8 cellular contexts compared by ENCODE assay signal in the genomic region with DNA sequence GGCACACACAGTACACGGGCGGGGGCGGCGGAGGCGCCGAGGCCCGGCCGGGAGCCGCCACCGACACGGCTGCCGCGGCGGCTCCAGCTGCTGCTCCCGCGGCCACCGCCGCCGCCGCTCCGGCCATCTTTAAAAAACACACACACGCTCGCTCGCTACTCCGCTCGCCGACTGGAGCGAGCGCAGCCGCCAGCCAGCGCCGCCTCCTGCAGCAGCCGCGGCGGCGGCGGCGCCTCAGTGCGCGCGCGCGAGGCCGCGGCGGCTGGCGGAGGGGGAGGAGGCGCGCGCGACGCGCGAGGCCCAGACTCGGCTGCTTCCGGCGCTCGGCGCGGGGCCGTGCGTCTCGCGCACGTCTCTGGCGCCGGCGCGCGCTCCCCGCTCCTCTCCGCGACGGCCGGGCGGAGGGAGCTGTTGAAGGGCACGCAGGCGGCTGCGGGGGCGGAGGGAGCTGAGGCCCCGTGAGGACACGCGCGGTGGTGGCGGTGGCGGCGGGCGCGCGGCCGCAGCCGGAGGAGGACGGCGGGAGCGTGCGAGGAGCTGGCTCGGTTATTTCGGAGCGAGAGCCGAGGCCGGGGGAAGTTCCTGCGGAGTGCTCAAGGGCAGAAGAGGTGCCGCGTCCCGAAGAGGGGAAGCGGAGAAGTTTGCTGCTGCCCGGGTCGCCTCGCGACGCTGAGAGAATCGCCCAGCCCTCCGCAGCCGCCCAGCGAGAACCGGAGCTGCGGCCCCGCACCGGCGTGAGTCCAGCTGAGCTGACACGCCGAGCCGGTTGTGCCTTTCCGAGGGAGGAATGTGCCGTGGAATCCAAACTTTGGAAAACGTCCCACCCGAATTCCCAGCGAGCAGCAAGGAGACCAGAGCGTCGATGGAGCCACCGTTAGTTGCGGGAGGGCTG.
DNase-seq lines count a peak whose midpoint lies in the region; ATAC-seq and TF ChIP-seq lines count a peak whose summit lies in the region.

A gene with protein sequence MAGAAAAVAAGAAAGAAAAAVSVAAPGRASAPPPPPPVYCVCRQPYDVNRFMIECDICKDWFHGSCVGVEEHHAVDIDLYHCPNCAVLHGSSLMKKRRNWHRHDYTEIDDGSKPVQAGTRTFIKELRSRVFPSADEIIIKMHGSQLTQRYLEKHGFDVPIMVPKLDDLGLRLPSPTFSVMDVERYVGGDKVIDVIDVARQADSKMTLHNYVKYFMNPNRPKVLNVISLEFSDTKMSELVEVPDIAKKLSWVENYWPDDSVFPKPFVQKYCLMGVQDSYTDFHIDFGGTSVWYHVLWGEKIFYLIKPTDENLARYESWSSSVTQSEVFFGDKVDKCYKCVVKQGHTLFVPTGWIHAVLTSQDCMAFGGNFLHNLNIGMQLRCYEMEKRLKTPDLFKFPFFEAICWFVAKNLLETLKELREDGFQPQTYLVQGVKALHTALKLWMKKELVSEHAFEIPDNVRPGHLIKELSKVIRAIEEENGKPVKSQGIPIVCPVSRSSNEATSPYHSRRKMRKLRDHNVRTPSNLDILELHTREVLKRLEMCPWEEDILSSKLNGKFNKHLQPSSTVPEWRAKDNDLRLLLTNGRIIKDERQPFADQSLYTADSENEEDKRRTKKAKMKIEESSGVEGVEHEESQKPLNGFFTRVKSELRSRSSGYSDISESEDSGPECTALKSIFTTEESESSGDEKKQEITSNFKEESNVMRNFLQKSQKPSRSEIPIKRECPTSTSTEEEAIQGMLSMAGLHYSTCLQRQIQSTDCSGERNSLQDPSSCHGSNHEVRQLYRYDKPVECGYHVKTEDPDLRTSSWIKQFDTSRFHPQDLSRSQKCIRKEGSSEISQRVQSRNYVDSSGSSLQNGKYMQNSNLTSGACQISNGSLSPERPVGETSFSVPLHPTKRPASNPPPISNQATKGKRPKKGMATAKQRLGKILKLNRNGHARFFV (minus strand): TSS at position 173 of the 892 bp plus-strand sequence. CDS start 46 bp downstream, at position 127.

- no peaks in the 10 kb centered on the region for H3K36me3 ChIP-seq in WERI-Rb-1

- in situ Hi-C loops in T47D (cut with HindIII; ENCODE audit: low pct_unique_long_range_greater_than_20kb, low sequenced_read_pairs), result no loop called here

- H3K4me3 ChIP-seq in WERI-Rb-1 (ENCODE audit: low read depth, low read length) (peak within 1 kb of the TSS; percentile 80), skin epidermis (peak within 1 kb of the TSS; percentile 55 to 99 (median 85))

- DNase-seq in 8988T (peak; percentile 72), NCI-H2196 (lab: John Stamatoyannopoulos, UW; ENCODE audit: unreplicated experiment) (peak; percentile 94), WERI-Rb-1 (peak; percentile 86), T47D (ENCODE audit: low read depth in 1 of 2, low spot score in 1 of 2) (peak; percentile 68 to 92), iPS-NIHi7 (ENCODE audit: extremely low spot score) (peak; percentile 88)

- H3K27ac ChIP-seq in WERI-Rb-1 (peak within 1 kb of the TSS; percentile 44), skin epidermis (peak within 1 kb of the TSS; percentile 91 to 100 (median 99))

- H3K9me3 ChIP-seq in WERI-Rb-1 (ENCODE audit: severe bottlenecking), result peaks cover 3% of the 10 kb centered on the region

- no peak for TF ChIP-seq CTCF in WERI-Rb-1 (IDR thresholded peaks at IDR 0.05; ENCODE audit: low read depth, low read length)

- H3K27me3 ChIP-seq in WERI-Rb-1 (ENCODE audit: insufficient read depth, low read depth, severe bottlenecking), result no peaks in the 10 kb centered on the region

- ATAC-seq in GM18858 (IDR thresholded peaks at IDR 0.05; ENCODE audit: unreplicated experiment) (peak; percentile 65), HG03095 (IDR thresholded peaks at IDR 0.05; ENCODE audit: unreplicated experiment) (peak; percentile 77)

Comparison
In these comparisons a context has a peak if more than half of its experiments do, and no peak if none do; other contexts are left out.
1. Peak in every context shown above with its lines: DNase-seq, ATAC-seq, H3K4me3 ChIP-seq and H3K27ac ChIP-seq.